1 cellular context compared by ENCODE assay signal in the genomic region with DNA sequence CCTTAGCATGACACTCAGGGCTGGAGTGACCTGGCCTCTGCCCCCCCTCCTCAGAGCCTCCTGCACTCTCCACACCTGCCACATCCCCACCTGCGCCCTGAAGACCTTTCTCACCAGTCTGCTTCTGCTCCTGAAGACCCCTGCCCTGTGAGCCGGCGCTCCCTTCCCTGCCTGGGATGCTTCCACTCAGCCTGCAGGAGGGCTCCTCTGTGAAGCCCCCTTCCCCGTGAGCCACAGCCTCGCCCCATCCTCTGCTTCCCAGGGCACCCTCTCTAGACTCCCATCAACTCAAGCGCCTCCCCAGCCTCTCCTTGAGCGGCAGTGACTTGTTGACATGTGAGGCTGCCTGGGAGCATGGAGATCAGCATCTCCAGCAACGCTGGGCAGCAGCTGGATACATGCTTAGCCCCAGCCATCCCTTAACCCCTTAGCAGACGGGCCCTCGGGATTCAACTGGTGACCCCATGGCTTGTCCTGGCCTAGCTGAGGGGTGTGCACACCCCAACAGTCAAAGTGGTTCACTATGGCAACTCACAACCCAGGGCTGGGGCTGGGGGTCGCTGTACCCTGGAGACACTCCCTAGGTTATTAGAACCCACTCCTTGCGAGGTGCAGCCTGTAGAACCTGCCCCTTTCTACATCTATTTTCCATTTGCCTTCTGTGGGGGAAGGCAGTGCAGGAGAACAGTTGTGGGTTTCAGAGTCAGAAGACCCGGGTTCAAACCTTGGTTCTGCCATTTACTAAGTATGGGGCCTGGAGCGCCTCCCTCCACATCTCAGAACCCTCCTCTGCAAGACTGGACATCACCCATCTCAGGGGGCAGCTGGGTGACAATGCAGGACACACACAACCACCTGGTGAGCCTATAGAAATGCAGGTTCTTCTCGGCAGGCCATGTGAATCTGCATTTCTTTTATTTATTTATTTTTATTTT.
TF ChIP-seq lines count a peak whose summit lies in the region.

No MANE protein-coding gene starts in this region.

TF ChIP-seq in GM23338, 12 proteins besides CTCF, POLR2A, EP300 and RAD21 (continued from another document):
- no peak for TF ChIP-seq ZNF462 (CRISPR knock-in tag; IDR thresholded peaks at IDR 0.05)
- no peak for TF ChIP-seq JUNB (IDR thresholded peaks at IDR 0.05; ENCODE audit: unreplicated experiment)
- TF ChIP-seq EZH2phosphoT487 (IDR thresholded peaks at IDR 0.05; ENCODE audit: unreplicated experiment): no peak
- TF ChIP-seq REST (IDR thresholded peaks at IDR 0.05; ENCODE audit: unreplicated experiment): no peak
- no peak for TF ChIP-seq ZNF331 (CRISPR knock-in tag; IDR thresholded peaks at IDR 0.05; ENCODE audit: low read depth)
TF ChIP-seq in GM23338: peak in this region for 0.
